ENCODE assay signal across 36 cellular contexts in genomic region chr2:98032086-98032485, GRCh38. TPM values are rescaled to one million over a fixed set of nuclear protein-coding genes. Genes with fewer than 3 reads are reported as not detected.
"Had no signal": no experiment of that assay in that cellular context is flagged by ENCODE, and none has a peak within 500 bp of the region (broad histone marks: within the 10 kb centered on the region; RNA-seq: fewer than 3 reads in every experiment).

No MANE protein-coding gene starts in this region.

- H3K36me3 ChIP-seq: adrenal gland, ascending aorta, esophagus squamous epithelium, gastroesophageal sphincter, WERI-Rb-1 had no signal

- H3K4me3 Mint-ChIP-seq: activated B cell treated with CpG ODN at 0.5 μM for 24 hours; activated CD8-positive, alpha-beta T cell treated with anti-CD3 and anti-CD28 coated beads for 36 hours; activated naive CD4-positive, alpha-beta T cell treated with anti-CD3 and anti-CD28 coated beads, Interleukin-2, amount 10 ng/mL, durations not matched to agents 7 days and 5 days; activated T-cell treated with anti-CD3 and anti-CD28 coated beads, Interleukin-2, amount 50 U/mL, for 4 hours; brain; central memory CD8-positive, alpha-beta T cell; dendritic cell treated with granulocyte-macrophage colony-stimulating factor and Interleukin-4, amounts not matched to agents 40 ng/mL and 50 ng/mL, for 4 days; effector memory CD8-positive, alpha-beta T cell; T-cell; T-helper 17 cell; T-helper 2 cell treated with Interferon-gamma antibody and Interleukin-4, amounts not matched to agents 5 μg/mL and 100 μg/mL, for 36 hours had no signal

- H3K36me3 Mint-ChIP-seq: activated naive CD4-positive, alpha-beta T cell treated with anti-CD3 and anti-CD28 coated beads, Interleukin-2, amount 10 ng/mL, durations not matched to agents 7 days and 5 days; activated naive CD4-positive, alpha-beta T cell treated with anti-CD3 and anti-CD28 coated beads, Interleukin-2, amount 50 U/mL, for 72 hours; brain; T-cell had no signal

- H3K9me3 Mint-ChIP-seq: activated B cell treated with CpG ODN at 0.5 μM for 24 hours; activated CD8-positive, alpha-beta T cell treated with anti-CD3 and anti-CD28 coated beads for 36 hours; activated naive CD4-positive, alpha-beta T cell treated with anti-CD3 and anti-CD28 coated beads, Interleukin-2, amount 10 ng/mL, durations not matched to agents 7 days and 5 days; activated naive CD4-positive, alpha-beta T cell treated with anti-CD3 and anti-CD28 coated beads, Interleukin-2, amount 50 U/mL, for 72 hours; activated T-cell treated with anti-CD3 and anti-CD28 coated beads, Interleukin-2, amount 50 U/mL, for 4 hours; brain; central memory CD8-positive, alpha-beta T cell; dendritic cell treated with granulocyte-macrophage colony-stimulating factor and Interleukin-4, amounts not matched to agents 40 ng/mL and 50 ng/mL, for 4 days; effector memory CD8-positive, alpha-beta T cell; T-cell; T-helper 2 cell treated with Interferon-gamma antibody and Interleukin-4, amounts not matched to agents 5 μg/mL and 100 μg/mL, for 36 hours had no signal

- H3K27ac ChIP-seq: adrenal gland, ascending aorta, coronary artery, dorsolateral prefrontal cortex, epithelial cell of prostate, esophagus squamous epithelium, gastroesophageal sphincter, WERI-Rb-1 had no signal

- H3K4me3 ChIP-seq: adrenal gland, ascending aorta, coronary artery, dorsolateral prefrontal cortex, esophagus squamous epithelium, gastroesophageal sphincter had no signal

- ATAC-seq: activated CD4-positive, CD25-positive, alpha-beta regulatory T cell treated with anti-CD3 and anti-CD28 coated beads, Interleukin-2, amount 50 U/mL, for 24 hours; activated CD8-positive, alpha-beta T cell treated with anti-CD3 and anti-CD28 coated beads for 36 hours; activated naive CD4-positive, alpha-beta T cell treated with anti-CD3 and anti-CD28 coated beads, Interleukin-2, amount 50 U/mL, for 72 hours; activated T-cell treated with anti-CD3 and anti-CD28 coated beads, Interleukin-2, amount 50 U/mL, for 4 hours; effector memory CD8-positive, alpha-beta T cell; gastroesophageal sphincter; T-cell; T-helper 17 cell had no signal

- H3K27ac Mint-ChIP-seq: activated B cell treated with CpG ODN at 0.5 μM for 24 hours; activated CD8-positive, alpha-beta T cell treated with anti-CD3 and anti-CD28 coated beads for 36 hours; activated naive CD4-positive, alpha-beta T cell treated with anti-CD3 and anti-CD28 coated beads, Interleukin-2, amount 10 ng/mL, durations not matched to agents 7 days and 5 days; activated naive CD4-positive, alpha-beta T cell treated with anti-CD3 and anti-CD28 coated beads, Interleukin-2, amount 50 U/mL, for 72 hours; dendritic cell treated with granulocyte-macrophage colony-stimulating factor and Interleukin-4, amounts not matched to agents 40 ng/mL and 50 ng/mL, for 4 days; T-cell; T-helper 17 cell; T-helper 2 cell treated with Interferon-gamma antibody and Interleukin-4, amounts not matched to agents 5 μg/mL and 100 μg/mL, for 36 hours had no signal

- H3K27me3 Mint-ChIP-seq: activated B cell treated with CpG ODN at 0.5 μM for 24 hours; activated CD8-positive, alpha-beta T cell treated with anti-CD3 and anti-CD28 coated beads for 36 hours; central memory CD8-positive, alpha-beta T cell; effector memory CD8-positive, alpha-beta T cell; T-cell had no signal

- DNase-seq: activated B cell treated with CpG ODN at 0.5 μM for 24 hours; activated CD4-positive, alpha-beta T cell treated with anti-CD3 and anti-CD28 coated beads for 48 hours; activated CD4-positive, alpha-beta T cell treated with anti-CD3 and anti-CD28 coated beads, Interleukin-2, amount 50 U/mL, for 1 hour; activated CD4-positive, alpha-beta T cell treated with anti-CD3 and anti-CD28 coated beads, Interleukin-2, amount 50 U/mL, for 48 hours; activated CD8-positive, alpha-beta memory T cell treated with anti-CD3 and anti-CD28 coated beads for 24 hours; activated CD8-positive, alpha-beta T cell treated with anti-CD3 and anti-CD28 coated beads for 36 hours; activated gamma-delta T cell; activated naive CD4-positive, alpha-beta T cell; activated naive CD4-positive, alpha-beta T cell treated with anti-CD3 and anti-CD28 coated beads, Interleukin-2, amount 10 ng/mL, durations not matched to agents 7 days and 5 days; activated T-cell treated with anti-CD3 and anti-CD28 coated beads, Interleukin-2, amount 50 U/mL, for 4 hours; adrenal gland; dorsolateral prefrontal cortex; effector CD4-positive, alpha-beta T cell; effector memory CD8-positive, alpha-beta T cell; esophagus squamous epithelium; foreskin melanocyte; SW 1271; T-cell; T-helper 17 cell; T1000; WERI-Rb-1 had no signal

- H3K4me1 ChIP-seq: ascending aorta had no signal

- H3K27me3 ChIP-seq: adrenal gland, ascending aorta, dorsolateral prefrontal cortex, gastroesophageal sphincter had no signal

RNA-seq across cellular contexts. Expression of gene VWA3B, which starts 54.9 kb away (rescaled TPM):
- total RNA-seq: activated B cell treated with CpG ODN at 0.5 μM for 24 hours; activated CD8-positive, alpha-beta T cell treated with anti-CD3 and anti-CD28 coated beads for 36 hours; activated naive CD4-positive, alpha-beta T cell treated with anti-CD3 and anti-CD28 coated beads, Interleukin-2, amount 50 U/mL, for 72 hours; activated T-cell treated with anti-CD3 and anti-CD28 coated beads, Interleukin-2, amount 50 U/mL, for 4 hours; ascending aorta; bronchial epithelial cell; endothelial cell of umbilical vein; esophagus squamous epithelium; fibroblast of villous mesenchyme; gastroesophageal sphincter; glomerular endothelial cell; T-cell; T-helper 17 cell had no signal
- polyA plus RNA-seq: endothelial cell of umbilical vein, fibroblast of lung had no signal
